ENCODE assay signal across 13 cellular contexts in the genomic region with DNA sequence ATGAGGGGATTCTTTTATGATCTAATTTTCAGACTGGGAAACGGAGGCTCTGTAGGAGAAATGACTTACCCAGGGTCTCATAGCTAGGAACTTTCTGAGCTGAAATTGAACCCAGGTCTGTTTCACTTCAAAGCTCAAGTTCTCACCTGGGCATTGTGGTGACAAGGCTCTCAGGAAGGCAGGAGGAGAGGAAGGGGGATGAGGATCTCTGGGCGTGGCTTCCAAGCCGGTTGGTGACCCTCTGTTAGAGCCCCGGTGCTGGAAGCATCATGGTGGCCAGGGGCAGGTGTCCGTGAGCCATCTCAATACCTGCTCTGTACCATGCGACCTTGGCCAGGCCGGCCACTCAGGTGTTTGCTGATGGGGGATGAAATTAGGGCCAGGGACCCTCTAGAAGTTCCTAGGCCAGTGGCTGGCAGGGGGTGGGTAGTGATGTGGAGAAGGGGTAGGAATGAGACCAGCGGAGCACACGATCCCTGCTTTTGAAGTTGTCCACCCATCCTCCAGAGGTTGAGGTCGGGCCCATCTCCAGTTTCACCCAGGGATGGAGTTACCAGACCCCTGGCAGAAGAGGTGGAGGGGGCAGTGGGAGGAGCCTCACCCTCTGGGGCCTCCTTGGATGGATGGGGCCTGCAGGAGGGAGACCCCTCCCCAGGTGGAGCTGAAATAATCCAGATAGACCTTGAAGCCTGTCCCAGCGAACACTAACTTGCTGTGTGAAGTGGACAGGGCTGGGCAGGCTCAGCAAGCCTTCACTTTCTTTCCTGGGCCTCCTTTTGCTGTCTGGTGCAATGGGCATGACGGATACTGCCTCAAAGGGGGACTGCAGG. TPM values are rescaled to one million over a fixed set of nuclear protein-coding genes. Genes with fewer than 3 reads are reported as not detected.
"Had no signal": no experiment of that assay in that cellular context is flagged by ENCODE, and none has a peak within 500 bp of the region (broad histone marks: within the 10 kb centered on the region; RNA-seq: fewer than 3 reads in every experiment).

No MANE protein-coding gene starts in this region.

- H3K36me3 Mint-ChIP-seq: activated naive CD4-positive, alpha-beta T cell treated with anti-CD3 and anti-CD28 coated beads, Interleukin-2, amount 10 ng/mL, durations not matched to agents 7 days and 5 days had no signal

- H2AFZ ChIP-seq: parathyroid adenoma had no signal

- DNase-seq: activated CD4-positive, alpha-beta T cell treated with anti-CD3 and anti-CD28 coated beads, Interleukin-2, amount 10 ng/mL, durations not matched to agents 7 days and 5 days; activated CD4-positive, CD25-positive, alpha-beta regulatory T cell; activated naive CD4-positive, alpha-beta T cell treated with anti-CD3 and anti-CD28 coated beads, Interleukin-2, amount 10 ng/mL, durations not matched to agents 7 days and 5 days; body of pancreas; dermis blood vessel endothelial cell; left cardiac atrium; mammary epithelial cell; retina; tibial artery had no signal

- H3K27ac Mint-ChIP-seq: activated CD4-positive, alpha-beta T cell treated with anti-CD3 and anti-CD28 coated beads, Interleukin-2, amount 10 ng/mL, durations not matched to agents 7 days and 5 days; activated naive CD4-positive, alpha-beta T cell treated with anti-CD3 and anti-CD28 coated beads, Interleukin-2, amount 10 ng/mL, durations not matched to agents 7 days and 5 days; activated T-helper 2 cell treated with anti-CD3 and anti-CD28 coated beads, Interferon-gamma antibody, Interleukin-2, Interleukin-4, amounts not matched to agents 10 μg/mL and 5 μg/mL and 100 μg/mL, durations not matched to agents 14 hours and 24 hours and 36 hours had no signal

- H3K4me3 Mint-ChIP-seq: activated CD4-positive, alpha-beta T cell treated with anti-CD3 and anti-CD28 coated beads, Interleukin-2, amount 10 ng/mL, durations not matched to agents 7 days and 5 days; activated naive CD4-positive, alpha-beta T cell treated with anti-CD3 and anti-CD28 coated beads, Interleukin-2, amount 10 ng/mL, durations not matched to agents 7 days and 5 days had no signal

- H3K79me2 ChIP-seq: parathyroid adenoma had no signal

- H3K36me3 ChIP-seq: SJSA1, tibial artery had no signal

- H3K9me3 ChIP-seq: body of pancreas, SJSA1, tibial artery had no signal

- H3K9ac ChIP-seq: parathyroid adenoma had no signal

- H3K4me1 ChIP-seq: parathyroid adenoma, tibial artery had no signal

- ATAC-seq: body of pancreas, left cardiac atrium had no signal

- H3K4me3 ChIP-seq: body of pancreas, SJSA1, skin epidermis, tibial artery had no signal

- H3K9me3 Mint-ChIP-seq: activated CD4-positive, alpha-beta T cell treated with anti-CD3 and anti-CD28 coated beads, Interleukin-2, amount 10 ng/mL, durations not matched to agents 7 days and 5 days; activated naive CD4-positive, alpha-beta T cell treated with anti-CD3 and anti-CD28 coated beads, Interleukin-2, amount 10 ng/mL, durations not matched to agents 7 days and 5 days; activated T-helper 2 cell treated with anti-CD3 and anti-CD28 coated beads, Interferon-gamma antibody, Interleukin-2, Interleukin-4, amounts not matched to agents 10 μg/mL and 5 μg/mL and 100 μg/mL, durations not matched to agents 14 hours and 24 hours and 36 hours had no signal

- H3K27me3 ChIP-seq: body of pancreas, SJSA1 had no signal

- H3K27ac ChIP-seq: body of pancreas, parathyroid adenoma, SJSA1, skin epidermis, tibial artery had no signal

RNA-seq across cellular contexts. Expression of gene CRB2, which starts 5.9 kb away (rescaled TPM):
- total RNA-seq: activated CD4-positive, alpha-beta T cell treated with anti-CD3 and anti-CD28 coated beads, Interleukin-2, amount 10 ng/mL, durations not matched to agents 7 days and 5 days; activated T-helper 2 cell treated with anti-CD3 and anti-CD28 coated beads, Interferon-gamma antibody, Interleukin-2, Interleukin-4, amounts not matched to agents 10 μg/mL and 5 μg/mL and 100 μg/mL, durations not matched to agents 14 hours and 24 hours and 36 hours; dermis blood vessel endothelial cell; SJSA1 had no signal
- polyA plus RNA-seq: mammary epithelial cell had no signal
